40 cellular contexts compared by ENCODE assay signal in the genomic region with DNA sequence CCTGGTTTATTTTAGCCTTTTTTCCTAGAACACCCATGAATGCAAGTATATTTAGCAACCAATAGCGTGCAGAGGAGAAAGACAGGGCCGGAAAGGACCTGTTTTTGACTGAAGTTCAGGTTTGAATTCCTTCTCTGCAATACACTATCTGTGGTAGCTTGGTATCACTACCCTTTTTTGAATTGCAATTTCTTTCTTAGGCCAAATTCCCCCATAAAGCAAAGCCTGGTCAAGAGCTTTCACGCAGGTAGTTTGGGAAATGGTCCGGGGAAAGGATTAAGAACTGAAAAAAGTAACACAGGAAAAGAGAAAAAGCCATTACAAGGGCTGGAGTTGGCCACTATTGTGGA. TPM values are rescaled to one million over a fixed set of nuclear protein-coding genes. Genes with fewer than 3 reads are reported as not detected.
"Had no signal": no experiment of that assay in that cellular context is flagged by ENCODE, and none has a peak within 500 bp of the region (broad histone marks: within the 10 kb centered on the region; RNA-seq: fewer than 3 reads in every experiment).

No MANE protein-coding gene starts in this region.

- DNase-seq: activated CD4-positive, alpha-beta memory T cell treated with anti-CD3 and anti-CD28 coated beads, Interleukin-2, amount 10 ng/mL, durations not matched to agents 7 days and 5 days; activated CD4-positive, alpha-beta T cell treated with anti-CD3 and anti-CD28 coated beads for 1 hour; activated CD4-positive, alpha-beta T cell treated with anti-CD3 and anti-CD28 coated beads for 48 hours; activated CD4-positive, CD25-positive, alpha-beta regulatory T cell; activated CD8-positive, alpha-beta memory T cell treated with anti-CD3 and anti-CD28 coated beads for 24 hours; activated CD8-positive, alpha-beta memory T cell treated with anti-CD3 and anti-CD28 coated beads, Interleukin-2, amount 10 ng/mL, durations not matched to agents 7 days and 5 days; activated CD8-positive, alpha-beta memory T cell treated with anti-CD3 and anti-CD28 coated beads, Interleukin-2, amount 50 U/mL, for 48 hours; activated effector memory CD4-positive, alpha-beta T cell treated with anti-CD3 and anti-CD28 coated beads, Interleukin-2, amount 50 U/mL, for 16 hours; activated naive CD4-positive, alpha-beta T cell; activated naive CD4-positive, alpha-beta T cell treated with anti-CD3 and anti-CD28 coated beads, Interleukin-2, amount 50 U/mL, for 16 hours; activated naive CD8-positive, alpha-beta T cell treated with anti-CD3 and anti-CD28 coated beads for 36 hours; activated T-cell treated with anti-CD3 and anti-CD28 coated beads, Interleukin-2, amount 50 U/mL, for 72 hours; amniotic stem cell; aorta; brain microvascular endothelial cell; central memory CD4-positive, alpha-beta T cell; MM.1S; MV-4-11; NCI-H1092; NCI-H1417; NCI-H146; NCI-H187; NCI-H2029 treated with DMSO at 0.1 percent for 48 hours; NCI-H2107; NCI-H2171; NCI-H510A; NCI-H526; NCI-H748 treated with DMSO at 0.1 percent for 48 hours; PC-9; SIG-M5; T-cell; T-helper 17 cell; T-helper 9 cell; WERI-Rb-1 had no signal

- H3K27me3 ChIP-seq: brain microvascular endothelial cell had no signal

- H3K4me3 ChIP-seq: PC-9 had no signal

- H3K4me2 ChIP-seq: PC-9 had no signal

- H3K27ac ChIP-seq: brain microvascular endothelial cell, PC-9, RWPE1, WERI-Rb-1 had no signal

- H3K36me3 ChIP-seq: brain microvascular endothelial cell, WERI-Rb-1 had no signal

- H2AFZ ChIP-seq: PC-9 had no signal

- ATAC-seq: activated CD8-positive, alpha-beta memory T cell treated with anti-CD3 and anti-CD28 coated beads, Interleukin-2, amount 10 ng/mL, durations not matched to agents 7 days and 5 days; activated T-cell treated with anti-CD3 and anti-CD28 coated beads, Interleukin-2, amount 50 U/mL, for 72 hours; activated T-helper 17 cell treated with anti-CD3 and anti-CD28 coated beads, Interleukin-2, amount 50 U/mL, for 72 hours; Right ventricle myocardium inferior; SK-N-SH treated with all-trans-retinoic acid at 6 μM for 48 hours; T-cell; T-helper 17 cell had no signal

RNA-seq across cellular contexts. Expression of a gene that starts 38.8 kb away (rescaled TPM):
- total RNA-seq: activated CD4-positive, alpha-beta memory T cell treated with anti-CD3 and anti-CD28 coated beads, Interleukin-2, amount 10 ng/mL, durations not matched to agents 7 days and 5 days; activated CD8-positive, alpha-beta memory T cell treated with anti-CD3 and anti-CD28 coated beads, Interleukin-2, amount 10 ng/mL, durations not matched to agents 7 days and 5 days; activated naive CD8-positive, alpha-beta T cell treated with anti-CD3 and anti-CD28 coated beads for 36 hours; activated T-cell treated with anti-CD3 and anti-CD28 coated beads, Interleukin-2, amount 50 U/mL, for 72 hours; activated T-helper 17 cell treated with anti-CD3 and anti-CD28 coated beads, Interleukin-2, amount 50 U/mL, for 72 hours; OCI-LY7; SK-MEL-5; T-helper 17 cell had no signal

RNA-seq across cellular contexts. Expression of a gene that starts 54.0 kb away (rescaled TPM):
- total RNA-seq: T-helper 17 cell had no signal
